ENCODE assay signal across 19 cellular contexts in the genomic region with DNA sequence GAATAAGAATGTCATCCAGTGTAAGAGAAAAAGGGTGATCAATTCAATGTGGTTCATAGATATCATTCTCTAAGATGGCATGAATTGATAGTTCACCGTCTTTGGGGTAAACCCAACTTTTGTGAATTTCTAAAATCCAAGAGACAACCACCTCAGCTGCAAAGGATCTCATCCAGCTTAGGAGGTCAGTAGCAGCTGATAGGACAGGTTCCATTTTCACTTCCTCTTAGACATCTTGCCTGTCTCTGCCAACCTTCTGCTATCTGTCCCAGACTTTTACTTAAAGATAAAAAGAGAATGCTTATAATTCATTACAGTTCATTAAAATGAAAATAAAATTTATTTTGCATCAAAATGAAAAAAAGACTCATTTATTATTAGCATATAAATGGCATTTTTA.
"Had no signal": no experiment of that assay in that cellular context is flagged by ENCODE, and none has a peak within 500 bp of the region (broad histone marks: within the 10 kb centered on the region; RNA-seq: fewer than 3 reads in every experiment).

No MANE protein-coding gene starts in this region.

- H3K4me3 Mint-ChIP-seq: activated CD4-positive, alpha-beta T cell treated with anti-CD3 and anti-CD28 coated beads for 36 hours; activated CD8-positive, alpha-beta T cell treated with anti-CD3 and anti-CD28 coated beads for 36 hours; immature natural killer cell; naive thymus-derived CD8-positive, alpha-beta T cell had no signal

- H3K27me3 Mint-ChIP-seq: activated CD4-positive, alpha-beta T cell treated with anti-CD3 and anti-CD28 coated beads for 36 hours; activated CD8-positive, alpha-beta T cell treated with anti-CD3 and anti-CD28 coated beads for 36 hours; naive thymus-derived CD8-positive, alpha-beta T cell had no signal

- FAIRE-seq: bronchial epithelial cell, endometrium, urothelium cell line had no signal

- H3K27me3 ChIP-seq: ascending aorta, esophagus squamous epithelium, neutrophil, right atrium auricular region, thyroid gland had no signal

- H3K4me1 ChIP-seq: ascending aorta, esophagus squamous epithelium, right atrium auricular region, thyroid gland had no signal

- ATAC-seq: activated CD4-positive, alpha-beta T cell treated with anti-CD3 and anti-CD28 coated beads for 36 hours; activated CD8-positive, alpha-beta T cell treated with anti-CD3 and anti-CD28 coated beads for 36 hours; left cardiac atrium; naive thymus-derived CD8-positive, alpha-beta T cell had no signal

- H3K36me3 ChIP-seq: ascending aorta, esophagus squamous epithelium, neutrophil, right atrium auricular region, thyroid gland had no signal

- H3K27ac ChIP-seq: ascending aorta, esophagus squamous epithelium, neutrophil, right atrium auricular region, skin epidermis, thyroid gland had no signal

- H3K4me3 ChIP-seq: ascending aorta, esophagus squamous epithelium, lung, right atrium auricular region, skin epidermis, thyroid gland had no signal

- H3K9me3 ChIP-seq: ascending aorta, esophagus squamous epithelium, neutrophil, thyroid gland had no signal

- DNase-seq: activated CD4-positive, alpha-beta T cell treated with anti-CD3 and anti-CD28 coated beads for 36 hours; activated CD8-positive, alpha-beta memory T cell treated with anti-CD3 and anti-CD28 coated beads, Interleukin-2, amount 50 U/mL, for 4 hours; activated CD8-positive, alpha-beta T cell treated with anti-CD3 and anti-CD28 coated beads for 36 hours; activated naive CD4-positive, alpha-beta T cell; esophagus squamous epithelium; foreskin fibroblast; immature natural killer cell; left cardiac atrium; naive thymus-derived CD8-positive, alpha-beta T cell; stimulated activated CD4-positive, alpha-beta T cell treated with anti-CD3 and anti-CD28 coated beads, Interleukin-4, amount 100 ng/mL, for 4 hours; thyroid gland had no signal

- H3K4me1 Mint-ChIP-seq: activated CD4-positive, alpha-beta T cell treated with anti-CD3 and anti-CD28 coated beads for 36 hours; immature natural killer cell had no signal
